Comparison of ENCODE assay signal across 19 cellular contexts in genomic region chr9:114287763-114288232, GRCh38. TPM values are rescaled to one million over a fixed set of nuclear protein-coding genes. Genes with fewer than 3 reads are reported as not detected.
A peak's percentile ranks its signal among the peaks of the same experiment; 100 is the strongest.
DNase-seq lines count a peak whose midpoint lies in the region; ATAC-seq and TF ChIP-seq lines count a peak whose summit lies in the region.
"Had no signal": no experiment of that assay in that cellular context is flagged by ENCODE, and none has a peak within 500 bp of the region (broad histone marks: within the 10 kb centered on the region; RNA-seq: fewer than 3 reads in every experiment).

No MANE protein-coding gene starts in this region.

- TF ChIP-seq CTCF in WTC11 (IDR thresholded peaks at IDR 0.05) (no peak), lower lobe of right lung (IDR thresholded peaks at IDR 0.05) (no peak)

- no peaks in the 10 kb centered on the region for H3K9me3 ChIP-seq in lower lobe of right lung

- H3K4me1 Mint-ChIP-seq in WTC11 = peaks cover 7% of the 10 kb centered on the region

- no peaks in the 10 kb centered on the region for H3K27me3 Mint-ChIP-seq in WTC11 (ENCODE audit: low read depth)

- no peaks in the 10 kb centered on the region for H3K27me3 ChIP-seq in lower lobe of right lung (ENCODE audit: low read depth)

- CTCF ChIA-PET in WTC11 (lab: Charles Lee) = interaction anchor here (0.7 to 9.0 kb wide), 9 partner anchors 24 to 204 kb away, joined by 3 to 232 read pairs (median 5); partner anchors contain the start of genes COL27A1 and KIF12

- H3K27ac Mint-ChIP-seq in WTC11 = peak overlapping the region; percentile 68; the same call in 1 of the 2 replicates
- H3K27ac Mint-ChIP-seq: natural killer cell treated with Interleukin-12 subunit alpha and Interleukin-12 subunit beta and Interleukin-15 and Interleukin-18, amount 100 ng/mL, for 72 hours; T-helper 2 cell treated with Interferon-gamma antibody and Interleukin-4, amounts not matched to agents 5 μg/mL and 100 μg/mL, for 36 hours had no signal

- H3K27ac ChIP-seq in lower lobe of right lung (no peak overlapping the region), skin epidermis (peak overlapping the region in 13 of 21 experiments; percentile 1 to 79 (median 42))
- H3K27ac ChIP-seq: KMS-11 had no signal

- DNase-seq in activated T-cell treated with anti-CD3 and anti-CD28 coated beads, Interleukin-2, amount 50 U/mL, for 1 hour = peak; percentile 11
- DNase-seq in activated T-cell treated with anti-CD3 and anti-CD28 coated beads for 4 hours (no peak), WTC11 (ENCODE audit: low spot score) (no peak), lower lobe of right lung (peak; percentile 39), NCI-H526 (lab: John Stamatoyannopoulos, UW) (no peak), NCI-H774 (lab: John Stamatoyannopoulos, UW) (no peak)
- DNase-seq: activated CD4-positive, alpha-beta T cell treated with anti-CD3 and anti-CD28 coated beads, Interleukin-2, amount 50 U/mL, for 4 hours; activated naive CD4-positive, alpha-beta T cell treated with Interleukin-2 at 50 U/mL for 16 hours; Calu3; central memory CD4-positive, alpha-beta T cell; NCI-H510A had no signal

- intact Hi-C loops in lower lobe of right lung (cut with DNase I) = no loop called here

- ATAC-seq in WTC11 (peak; percentile 8; the same call in 1 of the 2 replicates), lower lobe of right lung (no peak), HG03139 (IDR thresholded peaks at IDR 0.05; ENCODE audit: unreplicated experiment) (no peak)
- ATAC-seq: natural killer cell treated with Interleukin-12 subunit alpha and Interleukin-12 subunit beta and Interleukin-15 and Interleukin-18, amount 100 ng/mL, for 72 hours had no signal

- no peaks in the 10 kb centered on the region for H3K9me3 Mint-ChIP-seq in WTC11
- H3K9me3 Mint-ChIP-seq: natural killer cell treated with Interleukin-12 subunit alpha and Interleukin-12 subunit beta and Interleukin-15 and Interleukin-18, amount 100 ng/mL, for 72 hours; T-helper 2 cell treated with Interferon-gamma antibody and Interleukin-4, amounts not matched to agents 5 μg/mL and 100 μg/mL, for 36 hours had no signal

- no peak overlapping the region for H3K4me3 Mint-ChIP-seq in WTC11
- H3K4me3 Mint-ChIP-seq: natural killer cell treated with Interleukin-12 subunit alpha and Interleukin-12 subunit beta and Interleukin-15 and Interleukin-18, amount 100 ng/mL, for 72 hours; T-helper 2 cell treated with Interferon-gamma antibody and Interleukin-4, amounts not matched to agents 5 μg/mL and 100 μg/mL, for 36 hours had no signal

- no peak overlapping the region for H3K4me3 ChIP-seq in lower lobe of right lung
- H3K4me3 ChIP-seq in skin epidermis = no peak overlapping the region

- H3K4me1 ChIP-seq in lower lobe of right lung = no peaks in the 10 kb centered on the region

- POLR2A ChIA-PET in WTC11 (lab: Charles Lee) = no interaction called here

- peaks cover 6% of the 10 kb centered on the region for H3K36me3 ChIP-seq in lower lobe of right lung

- H3K36me3 Mint-ChIP-seq in WTC11 = peaks cover 20% of the 10 kb centered on the region
- H3K36me3 Mint-ChIP-seq: natural killer cell treated with Interleukin-12 subunit alpha and Interleukin-12 subunit beta and Interleukin-15 and Interleukin-18, amount 100 ng/mL, for 72 hours had no signal

TF ChIP-seq in WTC11, 78 proteins besides CTCF, POLR2A, EP300 and RAD21:
- TF ChIP-seq NFE2L1 (CRISPR knock-in tag; IDR thresholded peaks at IDR 0.05) (no peak), FOXJ3 (CRISPR knock-in tag; IDR thresholded peaks at IDR 0.05; ENCODE audit: borderline replicate concordance) (no peak), RORB (CRISPR knock-in tag; IDR thresholded peaks at IDR 0.05) (no peak), ZSCAN18 (CRISPR knock-in tag; IDR thresholded peaks at IDR 0.05) (no peak), TP53 (CRISPR knock-in tag; IDR thresholded peaks at IDR 0.05) (no peak), CBFB (CRISPR knock-in tag; IDR thresholded peaks at IDR 0.05; ENCODE audit: low read depth) (no peak)

RNA-seq across cellular contexts. Expression of gene ORM1, which starts 35.1 kb away (rescaled TPM):
- total RNA-seq in WTC11 (2021) (3.9 to 7.2 TPM (median 5.4 TPM) in 3 replicates), lower lobe of right lung (9.2 TPM)
- total RNA-seq: Calu3; endothelial cell of umbilical vein; natural killer cell treated with Interleukin-12 subunit alpha and Interleukin-12 subunit beta and Interleukin-15 and Interleukin-18, amount 100 ng/mL, for 72 hours; RPMI7951; temporal lobe had no signal

RNA-seq across cellular contexts. Expression of gene ORM2, which starts 41.9 kb away (rescaled TPM):
- 0.73 to 1.6 TPM (median 1.0 TPM) in 3 replicates for total RNA-seq in WTC11 (2021)
- total RNA-seq in lower lobe of right lung = 3.1 TPM
- total RNA-seq: Calu3; endothelial cell of umbilical vein; natural killer cell treated with Interleukin-12 subunit alpha and Interleukin-12 subunit beta and Interleukin-15 and Interleukin-18, amount 100 ng/mL, for 72 hours; RPMI7951; temporal lobe had no signal

Comparison
In these comparisons a context has a peak if more than half of its experiments do, and no peak if none do; other contexts are left out.
1. DNase-seq: peak in activated T-cell treated with anti-CD3 and anti-CD28 coated beads, Interleukin-2, amount 50 U/mL, for 1 hour (single experiment) and lower lobe of right lung (single experiment); none in activated T-cell treated with anti-CD3 and anti-CD28 coated beads for 4 hours (single experiment), WTC11 (single experiment), NCI-H526 (0 of 2) and NCI-H774 (single experiment).